In genomic region chrX:20173305-20173704, GRCh38 we compare ENCODE assay signal across 24 cellular contexts.
"Had no signal": no experiment of that assay in that cellular context is flagged by ENCODE, and none has a peak within 500 bp of the region (broad histone marks: within the 10 kb centered on the region; RNA-seq: fewer than 3 reads in every experiment).

No MANE protein-coding gene starts in this region.

- H3K9me3 ChIP-seq: colonic mucosa, esophagus squamous epithelium, gastrocnemius medialis, heart right ventricle, lower lobe of right lung, mucosa of descending colon had no signal

- ATAC-seq: effector memory CD8-positive, alpha-beta T cell; esophagus mucosa; gastrocnemius medialis; heart right ventricle; left cardiac atrium; left ventricle myocardium superior; lower lobe of right lung; mucosa of descending colon had no signal

- H3K27ac ChIP-seq: colonic mucosa, epithelial cell of prostate, esophagus squamous epithelium, gastrocnemius medialis, lower lobe of right lung had no signal

- H3K27me3 ChIP-seq: colonic mucosa, esophagus squamous epithelium had no signal

- H3K36me3 ChIP-seq: colonic mucosa had no signal

- DNase-seq: colonic mucosa; cortex of kidney; effector CD8-positive, alpha-beta T cell; effector memory CD8-positive, alpha-beta T cell; endodermal cell; erythroblast; esophagus squamous epithelium; foreskin fibroblast; foreskin melanocyte; gastrocnemius medialis; glutamatergic neuron; head of caudate nucleus; heart right ventricle; hippocampal formation; left cardiac atrium; left ventricle myocardium superior; lower lobe of right lung; mesenchymal stem cell; mucosa of descending colon; naive B cell had no signal

- H3K4me1 ChIP-seq: colonic mucosa, esophagus squamous epithelium, gastrocnemius medialis, lower lobe of right lung had no signal

- H3K4me3 ChIP-seq: colonic mucosa, esophagus squamous epithelium, gastrocnemius medialis, heart right ventricle, lower lobe of right lung, mucosa of descending colon had no signal

- FAIRE-seq: endometrium, keratinocyte had no signal
